7 cellular contexts compared by ENCODE assay signal in the genomic region with DNA sequence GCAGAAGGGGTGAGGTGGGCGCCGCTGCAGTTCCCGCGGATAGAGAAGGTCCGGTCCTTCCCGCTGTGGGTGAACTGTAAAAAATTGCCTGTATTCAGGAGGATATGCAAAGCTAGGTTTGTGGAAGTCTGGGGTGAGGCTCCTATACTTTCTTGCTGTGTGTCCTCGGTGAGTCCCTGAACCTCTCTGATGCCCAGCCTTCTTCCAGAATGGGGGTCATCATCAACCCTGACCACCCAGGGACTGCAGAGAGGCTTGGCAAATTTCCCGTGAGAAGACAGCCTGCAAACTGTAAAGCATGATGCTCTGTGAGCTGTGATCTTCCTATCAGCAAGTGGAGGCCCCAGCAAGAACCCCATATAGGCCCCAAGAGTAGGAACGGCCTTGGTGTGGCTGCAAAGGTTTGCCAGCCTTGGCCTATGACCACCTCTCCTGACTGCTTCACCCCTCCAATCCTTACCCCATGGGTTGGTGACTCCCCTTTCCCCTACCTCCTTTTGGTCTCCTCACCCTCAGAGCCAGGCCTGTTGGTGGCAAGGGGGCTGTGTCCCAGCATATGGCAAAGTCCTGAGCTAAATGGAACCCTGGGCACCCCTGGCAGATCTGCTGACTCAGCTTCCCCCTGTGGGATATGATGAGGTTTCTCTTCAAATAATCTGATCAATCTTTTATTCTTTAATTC.
DNase-seq lines count a peak whose midpoint lies in the region; ATAC-seq and TF ChIP-seq lines count a peak whose summit lies in the region.

No MANE protein-coding gene starts in this region.

- peak overlapping the region; percentile 95 for H3K4me3 Mint-ChIP-seq in nephron progenitor cell

- H3K36me3 Mint-ChIP-seq in nephron progenitor cell (ENCODE audit: low read depth): peaks cover 39% of the 10 kb centered on the region

- peaks cover 10% of the 10 kb centered on the region for H3K27me3 Mint-ChIP-seq in nephron progenitor cell (ENCODE audit: low read depth, poor library complexity)

- peaks cover 55% of the 10 kb centered on the region for H3K4me1 Mint-ChIP-seq in nephron progenitor cell

- H3K4me3 ChIP-seq in LNCaP clone FGC (ENCODE audit: low read depth, low read length) (peak overlapping the region; percentile 89), choroid plexus epithelial cell (ENCODE audit: low read depth, low read length) (peak overlapping the region; percentile 88)

- no peak for DNase-seq in LNCaP clone FGC (ENCODE audit: low read depth)
- DNase-seq in choroid plexus epithelial cell (ENCODE audit: low read depth): no peak
- no peak for DNase-seq in nephron progenitor cell
- no peak for DNase-seq in D341Med (ENCODE audit: low spot score)
- DNase-seq in NCI-H774 (lab: John Stamatoyannopoulos, UW): no peak
- no peak for DNase-seq in medulla oblongata (ENCODE audit: extremely low spot score)

- H3K27ac Mint-ChIP-seq in nephron progenitor cell: no peak overlapping the region

- peak; percentile 2 for ATAC-seq in GM18909 (IDR thresholded peaks at IDR 0.05; ENCODE audit: poor library complexity, unreplicated experiment)

- no peaks in the 10 kb centered on the region for H3K9me3 Mint-ChIP-seq in nephron progenitor cell

- no peak for TF ChIP-seq CTCF in LNCaP clone FGC (IDR thresholded peaks at IDR 0.05; ENCODE audit: control insufficient read depth, extremely low read depth, insufficient read depth)
- TF ChIP-seq CTCF in choroid plexus epithelial cell (conservative IDR thresholded peaks at IDR 0.05; ENCODE audit: low read depth, low read length): no peak
- TF ChIP-seq CTCF in nephron progenitor cell (IDR thresholded peaks at IDR 0.05): no peak
